Comparison of ENCODE assay signal across 1 cellular context in genomic region chr18:37451239-37451825, GRCh38.
TF ChIP-seq lines count a peak whose summit lies in the region.

No MANE protein-coding gene starts in this region.

TF ChIP-seq in GM23338, 12 proteins besides CTCF, POLR2A, EP300 and RAD21 (continued from another document):
- TF ChIP-seq ZNF462 (CRISPR knock-in tag; IDR thresholded peaks at IDR 0.05) (no peak), ZNF331 (CRISPR knock-in tag; IDR thresholded peaks at IDR 0.05; ENCODE audit: low read depth) (no peak), JUNB (IDR thresholded peaks at IDR 0.05; ENCODE audit: unreplicated experiment) (no peak), ETS1 (IDR thresholded peaks at IDR 0.05) (no peak), CREB1 (CRISPR knock-in tag; IDR thresholded peaks at IDR 0.05; ENCODE audit: low read depth) (no peak), REST (IDR thresholded peaks at IDR 0.05; ENCODE audit: unreplicated experiment) (no peak), NANOG (IDR thresholded peaks at IDR 0.05; ENCODE audit: borderline replicate concordance) (no peak), EZH2phosphoT487 (IDR thresholded peaks at IDR 0.05; ENCODE audit: unreplicated experiment) (no peak), EZH2 (IDR thresholded peaks at IDR 0.05; ENCODE audit: low read depth, unreplicated experiment) (no peak)
